In genomic region chr19:11382898-11383705, GRCh38 we compare ENCODE assay signal across 1 cellular context.
A peak's percentile ranks its signal among the peaks of the same experiment; 100 is the strongest.
TF ChIP-seq lines count a peak whose summit lies in the region.

No MANE protein-coding gene starts in this region.

TF ChIP-seq in HepG2, 621 proteins besides CTCF, POLR2A, EP300 and RAD21 (continued from another document and continues in another):
- TF ChIP-seq, protein P1, sequence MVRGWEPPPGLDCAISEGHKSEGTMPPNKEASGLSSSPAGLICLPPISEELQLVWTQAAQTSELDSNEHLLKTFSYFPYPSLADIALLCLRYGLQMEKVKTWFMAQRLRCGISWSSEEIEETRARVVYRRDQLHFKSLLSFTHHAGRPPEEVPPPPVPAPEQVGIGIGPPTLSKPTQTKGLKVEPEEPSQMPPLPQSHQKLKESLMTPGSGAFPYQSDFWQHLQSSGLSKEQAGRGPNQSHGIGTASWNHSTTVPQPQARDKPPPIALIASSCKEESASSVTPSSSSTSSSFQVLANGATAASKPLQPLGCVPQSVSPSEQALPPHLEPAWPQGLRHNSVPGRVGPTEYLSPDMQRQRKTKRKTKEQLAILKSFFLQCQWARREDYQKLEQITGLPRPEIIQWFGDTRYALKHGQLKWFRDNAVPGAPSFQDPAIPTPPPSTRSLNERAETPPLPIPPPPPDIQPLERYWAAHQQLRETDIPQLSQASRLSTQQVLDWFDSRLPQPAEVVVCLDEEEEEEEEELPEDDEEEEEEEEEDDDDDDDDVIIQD (CRISPR knock-in tag; IDR thresholded peaks at IDR 0.05; ENCODE audit: low read depth), result no peak
- peak; percentile 28; the same call in 1 of the 2 replicates for TF ChIP-seq ZNF709 (CRISPR knock-in tag; IDR thresholded peaks at IDR 0.05)
- TF ChIP-seq ZNF224 (CRISPR knock-in tag; IDR thresholded peaks at IDR 0.05), result 0 out of 2 replicates have a peak, but pooled peaks have one; percentile 42
- peak; percentile 92 for TF ChIP-seq KDM1A (CRISPR knock-in tag; IDR thresholded peaks at IDR 0.05)
- peak; percentile 30 for TF ChIP-seq SAP130 (CRISPR knock-in tag; IDR thresholded peaks at IDR 0.05; ENCODE audit: low read depth)
- peak; percentile 78 for TF ChIP-seq XRCC5 (optimal IDR thresholded peaks at IDR 0.05; ENCODE audit: low read length)
- 0 out of 2 replicates have a peak, but pooled peaks have one; percentile 41 for TF ChIP-seq REPIN1 (CRISPR knock-in tag; IDR thresholded peaks at IDR 0.05; ENCODE audit: borderline replicate concordance, low read depth)
- peak; percentile 31; the same call in 1 of the 2 replicates for TF ChIP-seq THAP11 (CRISPR knock-in tag; IDR thresholded peaks at IDR 0.05)
- no peak for TF ChIP-seq GTF2F1 (IDR thresholded peaks at IDR 0.05; ENCODE audit: low read length)
- TF ChIP-seq HMGXB4 (CRISPR knock-in tag; IDR thresholded peaks at IDR 0.05; ENCODE audit: borderline replicate concordance in 1 of 2, low read depth in 1 of 2), result peak; percentile 66 to 83
- TF ChIP-seq ZNF589 (CRISPR knock-in tag; conservative IDR thresholded peaks at IDR 0.05), result no peak
- TF ChIP-seq, protein P2, sequence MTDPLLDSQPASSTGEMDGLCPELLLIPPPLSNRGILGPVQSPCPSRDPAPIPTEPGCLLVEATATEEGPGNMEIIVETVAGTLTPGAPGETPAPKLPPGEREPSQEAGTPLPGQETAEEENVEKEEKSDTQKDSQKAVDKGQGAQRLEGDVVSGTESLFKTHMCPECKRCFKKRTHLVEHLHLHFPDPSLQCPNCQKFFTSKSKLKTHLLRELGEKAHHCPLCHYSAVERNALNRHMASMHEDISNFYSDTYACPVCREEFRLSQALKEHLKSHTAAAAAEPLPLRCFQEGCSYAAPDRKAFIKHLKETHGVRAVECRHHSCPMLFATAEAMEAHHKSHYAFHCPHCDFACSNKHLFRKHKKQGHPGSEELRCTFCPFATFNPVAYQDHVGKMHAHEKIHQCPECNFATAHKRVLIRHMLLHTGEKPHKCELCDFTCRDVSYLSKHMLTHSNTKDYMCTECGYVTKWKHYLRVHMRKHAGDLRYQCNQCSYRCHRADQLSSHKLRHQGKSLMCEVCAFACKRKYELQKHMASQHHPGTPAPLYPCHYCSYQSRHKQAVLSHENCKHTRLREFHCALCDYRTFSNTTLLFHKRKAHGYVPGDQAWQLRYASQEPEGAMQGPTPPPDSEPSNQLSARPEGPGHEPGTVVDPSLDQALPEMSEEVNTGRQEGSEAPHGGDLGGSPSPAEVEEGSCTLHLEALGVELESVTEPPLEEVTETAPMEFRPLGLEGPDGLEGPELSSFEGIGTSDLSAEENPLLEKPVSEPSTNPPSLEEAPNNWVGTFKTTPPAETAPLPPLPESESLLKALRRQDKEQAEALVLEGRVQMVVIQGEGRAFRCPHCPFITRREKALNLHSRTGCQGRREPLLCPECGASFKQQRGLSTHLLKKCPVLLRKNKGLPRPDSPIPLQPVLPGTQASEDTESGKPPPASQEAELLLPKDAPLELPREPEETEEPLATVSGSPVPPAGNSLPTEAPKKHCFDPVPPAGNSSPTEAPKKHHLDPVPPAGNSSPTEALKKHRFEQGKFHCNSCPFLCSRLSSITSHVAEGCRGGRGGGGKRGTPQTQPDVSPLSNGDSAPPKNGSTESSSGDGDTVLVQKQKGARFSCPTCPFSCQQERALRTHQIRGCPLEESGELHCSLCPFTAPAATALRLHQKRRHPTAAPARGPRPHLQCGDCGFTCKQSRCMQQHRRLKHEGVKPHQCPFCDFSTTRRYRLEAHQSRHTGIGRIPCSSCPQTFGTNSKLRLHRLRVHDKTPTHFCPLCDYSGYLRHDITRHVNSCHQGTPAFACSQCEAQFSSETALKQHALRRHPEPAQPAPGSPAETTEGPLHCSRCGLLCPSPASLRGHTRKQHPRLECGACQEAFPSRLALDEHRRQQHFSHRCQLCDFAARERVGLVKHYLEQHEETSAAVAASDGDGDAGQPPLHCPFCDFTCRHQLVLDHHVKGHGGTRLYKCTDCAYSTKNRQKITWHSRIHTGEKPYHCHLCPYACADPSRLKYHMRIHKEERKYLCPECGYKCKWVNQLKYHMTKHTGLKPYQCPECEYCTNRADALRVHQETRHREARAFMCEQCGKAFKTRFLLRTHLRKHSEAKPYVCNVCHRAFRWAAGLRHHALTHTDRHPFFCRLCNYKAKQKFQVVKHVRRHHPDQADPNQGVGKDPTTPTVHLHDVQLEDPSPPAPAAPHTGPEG (CRISPR knock-in tag; IDR thresholded peaks at IDR 0.05), result peak; percentile 75; the same call in 1 of the 2 replicates
- no peak for TF ChIP-seq GATA4 (IDR thresholded peaks at IDR 0.05; ENCODE audit: borderline replicate concordance, low read depth)
- TF ChIP-seq ZNF276 (CRISPR knock-in tag; IDR thresholded peaks at IDR 0.05; ENCODE audit: low read depth), result no peak
- peak; percentile 10; the same call in 1 of the 2 replicates for TF ChIP-seq SP4 (CRISPR knock-in tag; IDR thresholded peaks at IDR 0.05)
- no peak for TF ChIP-seq ZNF34 (CRISPR knock-in tag; IDR thresholded peaks at IDR 0.05; ENCODE audit: borderline replicate concordance)
- TF ChIP-seq, protein P3, sequence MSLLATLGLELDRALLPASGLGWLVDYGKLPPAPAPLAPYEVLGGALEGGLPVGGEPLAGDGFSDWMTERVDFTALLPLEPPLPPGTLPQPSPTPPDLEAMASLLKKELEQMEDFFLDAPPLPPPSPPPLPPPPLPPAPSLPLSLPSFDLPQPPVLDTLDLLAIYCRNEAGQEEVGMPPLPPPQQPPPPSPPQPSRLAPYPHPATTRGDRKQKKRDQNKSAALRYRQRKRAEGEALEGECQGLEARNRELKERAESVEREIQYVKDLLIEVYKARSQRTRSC (CRISPR knock-in tag; IDR thresholded peaks at IDR 0.05; ENCODE audit: low read depth), result no peak
- peak; percentile 70 for TF ChIP-seq HDAC2 (CRISPR knock-in tag; IDR thresholded peaks at IDR 0.05)
- no peak for TF ChIP-seq TAF15 (IDR thresholded peaks at IDR 0.05; ENCODE audit: low read depth, low read length, poor library complexity, severe bottlenecking)
- TF ChIP-seq TBX3 (IDR thresholded peaks at IDR 0.05; ENCODE audit: borderline replicate concordance), result 0 out of 2 replicates have a peak, but pooled peaks have one; percentile 10
- TF ChIP-seq, protein P4, sequence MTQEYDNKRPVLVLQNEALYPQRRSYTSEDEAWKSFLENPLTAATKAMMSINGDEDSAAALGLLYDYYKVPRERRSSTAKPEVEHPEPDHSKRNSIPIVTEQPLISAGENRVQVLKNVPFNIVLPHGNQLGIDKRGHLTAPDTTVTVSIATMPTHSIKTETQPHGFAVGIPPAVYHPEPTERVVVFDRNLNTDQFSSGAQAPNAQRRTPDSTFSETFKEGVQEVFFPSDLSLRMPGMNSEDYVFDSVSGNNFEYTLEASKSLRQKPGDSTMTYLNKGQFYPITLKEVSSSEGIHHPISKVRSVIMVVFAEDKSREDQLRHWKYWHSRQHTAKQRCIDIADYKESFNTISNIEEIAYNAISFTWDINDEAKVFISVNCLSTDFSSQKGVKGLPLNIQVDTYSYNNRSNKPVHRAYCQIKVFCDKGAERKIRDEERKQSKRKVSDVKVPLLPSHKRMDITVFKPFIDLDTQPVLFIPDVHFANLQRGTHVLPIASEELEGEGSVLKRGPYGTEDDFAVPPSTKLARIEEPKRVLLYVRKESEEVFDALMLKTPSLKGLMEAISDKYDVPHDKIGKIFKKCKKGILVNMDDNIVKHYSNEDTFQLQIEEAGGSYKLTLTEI (CRISPR knock-in tag; conservative IDR thresholded peaks at IDR 0.05), result no peak
- TF ChIP-seq ZNF281 (CRISPR knock-in tag; IDR thresholded peaks at IDR 0.05; ENCODE audit: borderline replicate concordance), result peak; percentile 71; the same call in 1 of the 2 replicates
- TF ChIP-seq ZNF350 (CRISPR knock-in tag; IDR thresholded peaks at IDR 0.05; ENCODE audit: borderline replicate concordance, low read depth), result 0 out of 2 replicates have a peak, but pooled peaks have one; percentile 69
- TF ChIP-seq, protein P5, sequence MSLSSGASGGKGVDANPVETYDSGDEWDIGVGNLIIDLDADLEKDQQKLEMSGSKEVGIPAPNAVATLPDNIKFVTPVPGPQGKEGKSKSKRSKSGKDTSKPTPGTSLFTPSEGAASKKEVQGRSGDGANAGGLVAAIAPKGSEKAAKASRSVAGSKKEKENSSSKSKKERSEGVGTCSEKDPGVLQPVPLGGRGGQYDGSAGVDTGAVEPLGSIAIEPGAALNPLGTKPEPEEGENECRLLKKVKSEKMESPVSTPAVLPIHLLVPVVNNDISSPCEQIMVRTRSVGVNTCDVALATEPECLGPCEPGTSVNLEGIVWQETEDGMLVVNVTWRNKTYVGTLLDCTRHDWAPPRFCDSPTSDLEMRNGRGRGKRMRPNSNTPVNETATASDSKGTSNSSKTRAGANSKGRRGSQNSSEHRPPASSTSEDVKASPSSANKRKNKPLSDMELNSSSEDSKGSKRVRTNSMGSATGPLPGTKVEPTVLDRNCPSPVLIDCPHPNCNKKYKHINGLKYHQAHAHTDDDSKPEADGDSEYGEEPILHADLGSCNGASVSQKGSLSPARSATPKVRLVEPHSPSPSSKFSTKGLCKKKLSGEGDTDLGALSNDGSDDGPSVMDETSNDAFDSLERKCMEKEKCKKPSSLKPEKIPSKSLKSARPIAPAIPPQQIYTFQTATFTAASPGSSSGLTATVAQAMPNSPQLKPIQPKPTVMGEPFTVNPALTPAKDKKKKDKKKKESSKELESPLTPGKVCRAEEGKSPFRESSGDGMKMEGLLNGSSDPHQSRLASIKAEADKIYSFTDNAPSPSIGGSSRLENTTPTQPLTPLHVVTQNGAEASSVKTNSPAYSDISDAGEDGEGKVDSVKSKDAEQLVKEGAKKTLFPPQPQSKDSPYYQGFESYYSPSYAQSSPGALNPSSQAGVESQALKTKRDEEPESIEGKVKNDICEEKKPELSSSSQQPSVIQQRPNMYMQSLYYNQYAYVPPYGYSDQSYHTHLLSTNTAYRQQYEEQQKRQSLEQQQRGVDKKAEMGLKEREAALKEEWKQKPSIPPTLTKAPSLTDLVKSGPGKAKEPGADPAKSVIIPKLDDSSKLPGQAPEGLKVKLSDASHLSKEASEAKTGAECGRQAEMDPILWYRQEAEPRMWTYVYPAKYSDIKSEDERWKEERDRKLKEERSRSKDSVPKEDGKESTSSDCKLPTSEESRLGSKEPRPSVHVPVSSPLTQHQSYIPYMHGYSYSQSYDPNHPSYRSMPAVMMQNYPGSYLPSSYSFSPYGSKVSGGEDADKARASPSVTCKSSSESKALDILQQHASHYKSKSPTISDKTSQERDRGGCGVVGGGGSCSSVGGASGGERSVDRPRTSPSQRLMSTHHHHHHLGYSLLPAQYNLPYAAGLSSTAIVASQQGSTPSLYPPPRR (CRISPR knock-in tag; IDR thresholded peaks at IDR 0.05; ENCODE audit: borderline replicate concordance), result peak; percentile 32; the same call in 1 of the 2 replicates
- TF ChIP-seq ZNF414 (CRISPR knock-in tag; IDR thresholded peaks at IDR 0.05), result 0 out of 2 replicates have a peak, but pooled peaks have one; percentile 31
- TF ChIP-seq GZF1 (CRISPR knock-in tag; IDR thresholded peaks at IDR 0.05), result 0 out of 2 replicates have a peak, but pooled peaks have one; percentile 8
- TF ChIP-seq SALL1 (CRISPR knock-in tag; IDR thresholded peaks at IDR 0.05), result peak; percentile 66
- TF ChIP-seq MED1 (CRISPR knock-in tag; IDR thresholded peaks at IDR 0.05), result 0 out of 2 replicates have a peak, but pooled peaks have one; percentile 18
- TF ChIP-seq BCL6 (CRISPR knock-in tag; IDR thresholded peaks at IDR 0.05), result peak; percentile 43
- peak; percentile 0; the same call in 1 of the 2 replicates for TF ChIP-seq MTA1 (CRISPR knock-in tag; IDR thresholded peaks at IDR 0.05; ENCODE audit: borderline replicate concordance)
- 0 out of 2 replicates have a peak, but pooled peaks have one; percentile 59 for TF ChIP-seq ZNF550 (CRISPR knock-in tag; IDR thresholded peaks at IDR 0.05; ENCODE audit: borderline replicate concordance)
- peak; percentile 91 for TF ChIP-seq ADNP (CRISPR knock-in tag; IDR thresholded peaks at IDR 0.05)
- peak; percentile 40; the same call in 1 of the 2 replicates for TF ChIP-seq HDAC1 (CRISPR knock-in tag; IDR thresholded peaks at IDR 0.05)
